In genomic region chr5:80781356-80781755, GRCh38 we compare ENCODE assay signal across 14 cellular contexts.
DNase-seq lines count a peak whose midpoint lies in the region; ATAC-seq and TF ChIP-seq lines count a peak whose summit lies in the region.
"Had no signal": no experiment of that assay in that cellular context is flagged by ENCODE, and none has a peak within 500 bp of the region (broad histone marks: within the 10 kb centered on the region; RNA-seq: fewer than 3 reads in every experiment).

No MANE protein-coding gene starts in this region.

- in situ Hi-C loops in gastrocnemius medialis (cut with MboI; ENCODE audit: low sequenced_read_pairs in 4 of 4) = no loop called here

- TF ChIP-seq CTCF in activated CD8-positive, alpha-beta T cell treated with anti-CD3 and anti-CD28 coated beads for 36 hours (IDR thresholded peaks at IDR 0.05) = no peak
- TF ChIP-seq CTCF in SK-N-SH (IDR thresholded peaks at IDR 0.05) = no peak
- TF ChIP-seq CTCF in choroid plexus epithelial cell (conservative IDR thresholded peaks at IDR 0.05; ENCODE audit: low read depth, low read length) = no peak
- no peak for TF ChIP-seq CTCF in gastrocnemius medialis (IDR thresholded peaks at IDR 0.05 in 4 of 5, conservative IDR thresholded peaks at IDR 0.05 in 1 of 5)

- 54% methylated on average over 1 of the region's 1 CpG for WGBS in SK-N-SH (ENCODE audit: low lambda C conversion rate)

- H3K36me3 ChIP-seq in SK-N-SH (replicated peaks in 1 of 2; ENCODE audit: control insufficient read depth in 1 of 2, insufficient read depth in 2 of 2, low read length in 1 of 2) = peaks cover 12 to 14% of the 10 kb centered on the region in 2 experiments
- no peaks in the 10 kb centered on the region for H3K36me3 ChIP-seq in gastrocnemius medialis

- H4K20me1 ChIP-seq in SK-N-SH (ENCODE audit: insufficient read depth) = no peaks in the 10 kb centered on the region

- H2AFZ ChIP-seq in SK-N-SH (ENCODE audit: low read depth) = no peak overlapping the region

- peaks cover 10% of the 10 kb centered on the region for H3F3A ChIP-seq in SK-N-SH (replicated peaks; ENCODE audit: insufficient read depth)

- TF ChIP-seq POLR2A in gastrocnemius medialis (IDR thresholded peaks at IDR 0.05) = no peak

- H3K79me2 ChIP-seq in SK-N-SH (ENCODE audit: insufficient read depth) = no peaks in the 10 kb centered on the region

- no peak for DNase-seq in activated CD8-positive, alpha-beta T cell treated with anti-CD3 and anti-CD28 coated beads for 36 hours
- no peak for DNase-seq in activated CD8-positive, alpha-beta T cell treated with anti-CD3 and anti-CD28 coated beads, Interleukin-2, amount 10 ng/mL, durations not matched to agents 7 days and 5 days
- DNase-seq in SK-N-SH (no peak), choroid plexus epithelial cell (ENCODE audit: low read depth) (peak; percentile 49), nucleus accumbens (lab: John Stamatoyannopoulos, UW) (no peak), gastrocnemius medialis (no peak)
- no peak for DNase-seq in stimulated activated naive CD8-positive, alpha-beta T cell treated with anti-CD3 and anti-CD28 coated beads, Interleukin-15, Interleukin-2, amounts not matched to agents 100 U/mL and 50 U/mL, for 24 hours
- DNase-seq in activated effector memory CD4-positive, alpha-beta T cell treated with Interleukin-2 at 50 U/mL for 16 hours = no peak
- DNase-seq: activated CD4-positive, alpha-beta T cell treated with anti-CD3 and anti-CD28 coated beads for 1 hour; Caco-2; NCI-H1048; testis had no signal

- peak overlapping the region; percentile 59 for H3K27ac Mint-ChIP-seq in activated CD8-positive, alpha-beta T cell treated with anti-CD3 and anti-CD28 coated beads for 36 hours
- no peak overlapping the region for H3K27ac Mint-ChIP-seq in activated CD8-positive, alpha-beta T cell treated with anti-CD3 and anti-CD28 coated beads, Interleukin-2, amount 10 ng/mL, durations not matched to agents 7 days and 5 days
- H3K27ac Mint-ChIP-seq: activated T-helper 1 cell treated with anti-CD3 and anti-CD28 coated beads, Interleukin-12 subunit alpha, Interleukin-12 subunit beta, Interleukin-2, Interleukin-4 antibody, amounts not matched to agents 30 ng/mL and 10 ng/mL and 1 ng/mL, durations not matched to agents 14 hours and 24 hours and 36 hours had no signal

- H3K4me3 ChIP-seq in SK-N-SH (ENCODE audit: low read depth in 2 of 2, low read length in 1 of 2) = no peak overlapping the region
- no peak overlapping the region for H3K4me3 ChIP-seq in choroid plexus epithelial cell (ENCODE audit: low read depth, low read length)
- no peak overlapping the region for H3K4me3 ChIP-seq in gastrocnemius medialis
- H3K4me3 ChIP-seq: skin epidermis, testis had no signal

- no peak for TF ChIP-seq RAD21 in SK-N-SH (IDR thresholded peaks at IDR 0.05; ENCODE audit: low read length)

- ATAC-seq in activated CD8-positive, alpha-beta T cell treated with anti-CD3 and anti-CD28 coated beads for 36 hours = peak; percentile 71
- ATAC-seq in activated CD8-positive, alpha-beta T cell treated with anti-CD3 and anti-CD28 coated beads, Interleukin-2, amount 10 ng/mL, durations not matched to agents 7 days and 5 days = no peak
- ATAC-seq in stimulated activated naive CD8-positive, alpha-beta T cell treated with anti-CD3 and anti-CD28 coated beads, Interleukin-15, Interleukin-2, amounts not matched to agents 100 U/mL and 50 U/mL, for 24 hours = peak; percentile 86
- no peak for ATAC-seq in gastrocnemius medialis

- no peaks in the 10 kb centered on the region for H3K9me3 Mint-ChIP-seq in activated CD8-positive, alpha-beta T cell treated with anti-CD3 and anti-CD28 coated beads for 36 hours
- no peaks in the 10 kb centered on the region for H3K9me3 Mint-ChIP-seq in activated CD8-positive, alpha-beta T cell treated with anti-CD3 and anti-CD28 coated beads, Interleukin-2, amount 10 ng/mL, durations not matched to agents 7 days and 5 days (ENCODE audit: insufficient read depth)
- H3K9me3 Mint-ChIP-seq: activated T-helper 1 cell treated with anti-CD3 and anti-CD28 coated beads, Interleukin-12 subunit alpha, Interleukin-12 subunit beta, Interleukin-2, Interleukin-4 antibody, amounts not matched to agents 30 ng/mL and 10 ng/mL and 1 ng/mL, durations not matched to agents 14 hours and 24 hours and 36 hours had no signal

- peaks cover 4 to 13% of the 10 kb centered on the region in 2 experiments; a peak in 2 of 4 replicates for H3K4me1 ChIP-seq in SK-N-SH (ENCODE audit: control insufficient read depth in 1 of 2, insufficient read depth in 2 of 2, low read depth in 1 of 2, low read length in 1 of 2)
- H3K4me1 ChIP-seq in gastrocnemius medialis = no peaks in the 10 kb centered on the region
- H3K4me1 ChIP-seq: Caco-2, testis had no signal

- H3K27me3 Mint-ChIP-seq in activated CD8-positive, alpha-beta T cell treated with anti-CD3 and anti-CD28 coated beads for 36 hours = no peaks in the 10 kb centered on the region
- H3K27me3 Mint-ChIP-seq in activated CD8-positive, alpha-beta T cell treated with anti-CD3 and anti-CD28 coated beads, Interleukin-2, amount 10 ng/mL, durations not matched to agents 7 days and 5 days (ENCODE audit: low read depth) = no peaks in the 10 kb centered on the region

- no peaks in the 10 kb centered on the region for H3K9me2 ChIP-seq in SK-N-SH

- TF ChIP-seq EP300 in SK-N-SH (IDR thresholded peaks at IDR 0.05; ENCODE audit: borderline replicate concordance in 1 of 2, low read depth in 1 of 2, low read length in 1 of 2) = no peak

- CTCF ChIA-PET in activated CD8-positive, alpha-beta T cell treated with anti-CD3 and anti-CD28 coated beads for 36 hours (lab: Charles Lee) = no interaction called here
- CTCF ChIA-PET in activated CD8-positive, alpha-beta T cell treated with anti-CD3 and anti-CD28 coated beads, Interleukin-2, amount 10 ng/mL, durations not matched to agents 7 days and 5 days (lab: Charles Lee) = no interaction called here
- CTCF ChIA-PET in SK-N-SH (lab: Yijun Ruan, JAX) = no interaction called here

- H3K9me3 ChIP-seq in SK-N-SH = no peaks in the 10 kb centered on the region
- H3K9me3 ChIP-seq in gastrocnemius medialis = no peaks in the 10 kb centered on the region
- H3K9me3 ChIP-seq: Caco-2, testis had no signal

- H3K27ac ChIP-seq in SK-N-SH (ENCODE audit: low read depth in 2 of 2, low read length in 1 of 2) (peak overlapping the region in 1 of 2 experiments; percentile 47; a peak in 2 of 4 replicates), gastrocnemius medialis (no peak overlapping the region)
- H3K27ac ChIP-seq: skin epidermis, testis had no signal

- intact Hi-C loops in activated CD8-positive, alpha-beta T cell treated with anti-CD3 and anti-CD28 coated beads for 36 hours (cut with micrococcal nuclease) = no loop called here
- intact Hi-C loops in gastrocnemius medialis (cut with DNase I; ENCODE audit: low total_unique reads) = no loop called here

- H3K27me3 ChIP-seq in SK-N-SH (ENCODE audit: insufficient read depth) = no peaks in the 10 kb centered on the region
- H3K27me3 ChIP-seq in gastrocnemius medialis = no peaks in the 10 kb centered on the region
- H3K27me3 ChIP-seq: testis had no signal

- no peak overlapping the region for H3K9ac ChIP-seq in SK-N-SH

- peaks cover 26% of the 10 kb centered on the region for H3K36me3 Mint-ChIP-seq in activated CD8-positive, alpha-beta T cell treated with anti-CD3 and anti-CD28 coated beads for 36 hours (ENCODE audit: low read depth)
- H3K36me3 Mint-ChIP-seq in activated CD8-positive, alpha-beta T cell treated with anti-CD3 and anti-CD28 coated beads, Interleukin-2, amount 10 ng/mL, durations not matched to agents 7 days and 5 days (ENCODE audit: low read depth) = peaks cover 46% of the 10 kb centered on the region

- peak overlapping the region; percentile 30 for H3K4me2 ChIP-seq in SK-N-SH

- POLR2A ChIA-PET in activated CD8-positive, alpha-beta T cell treated with anti-CD3 and anti-CD28 coated beads for 36 hours (lab: Charles Lee) = no interaction called here
- POLR2A ChIA-PET in activated CD8-positive, alpha-beta T cell treated with anti-CD3 and anti-CD28 coated beads, Interleukin-2, amount 10 ng/mL, durations not matched to agents 7 days and 5 days (lab: Charles Lee) = no interaction called here
- POLR2A ChIA-PET in SK-N-SH (lab: Yijun Ruan, JAX) = no interaction called here

- no peak overlapping the region for H3K4me3 Mint-ChIP-seq in activated CD8-positive, alpha-beta T cell treated with anti-CD3 and anti-CD28 coated beads for 36 hours
- H3K4me3 Mint-ChIP-seq in activated CD8-positive, alpha-beta T cell treated with anti-CD3 and anti-CD28 coated beads, Interleukin-2, amount 10 ng/mL, durations not matched to agents 7 days and 5 days = no peak overlapping the region
- H3K4me3 Mint-ChIP-seq: activated T-helper 1 cell treated with anti-CD3 and anti-CD28 coated beads, Interleukin-12 subunit alpha, Interleukin-12 subunit beta, Interleukin-2, Interleukin-4 antibody, amounts not matched to agents 30 ng/mL and 10 ng/mL and 1 ng/mL, durations not matched to agents 14 hours and 24 hours and 36 hours had no signal

- peaks cover 20% of the 10 kb centered on the region for H3K4me1 Mint-ChIP-seq in activated CD8-positive, alpha-beta T cell treated with anti-CD3 and anti-CD28 coated beads for 36 hours (ENCODE audit: low read depth)
- peaks cover 13% of the 10 kb centered on the region for H3K4me1 Mint-ChIP-seq in activated CD8-positive, alpha-beta T cell treated with anti-CD3 and anti-CD28 coated beads, Interleukin-2, amount 10 ng/mL, durations not matched to agents 7 days and 5 days (ENCODE audit: low read depth)

TF ChIP-seq in SK-N-SH, 30 proteins besides CTCF, POLR2A, EP300 and RAD21 (continues in another document):
- TF ChIP-seq IRF3 (IDR thresholded peaks at IDR 0.05; ENCODE audit: low read depth, low read length) = no peak
- TF ChIP-seq GATA2 (CRISPR knock-in tag; IDR thresholded peaks at IDR 0.05) = no peak
- TF ChIP-seq FOXM1 (IDR thresholded peaks at IDR 0.05; ENCODE audit: low read depth) = no peak
- TF ChIP-seq EZH2phosphoT487 (IDR thresholded peaks at IDR 0.05; ENCODE audit: borderline replicate concordance, low read depth) = no peak
- no peak for TF ChIP-seq RCOR1 (IDR thresholded peaks at IDR 0.05; ENCODE audit: low read length)
- TF ChIP-seq TAF1 (IDR thresholded peaks at IDR 0.05; ENCODE audit: borderline replicate concordance, low read depth, low read length) = no peak

Comparison
In these comparisons a context has a peak if more than half of its experiments do, and no peak if none do; other contexts are left out.
1. ATAC-seq: peak in activated CD8-positive, alpha-beta T cell treated with anti-CD3 and anti-CD28 coated beads for 36 hours (single experiment) and stimulated activated naive CD8-positive, alpha-beta T cell treated with anti-CD3 and anti-CD28 coated beads, Interleukin-15, Interleukin-2, amounts not matched to agents 100 U/mL and 50 U/mL, for 24 hours (single experiment); none in activated CD8-positive, alpha-beta T cell treated with anti-CD3 and anti-CD28 coated beads, Interleukin-2, amount 10 ng/mL, durations not matched to agents 7 days and 5 days (single experiment) and gastrocnemius medialis (0 of 2).